ENCODE assay signal across 15 cellular contexts in the genomic region with DNA sequence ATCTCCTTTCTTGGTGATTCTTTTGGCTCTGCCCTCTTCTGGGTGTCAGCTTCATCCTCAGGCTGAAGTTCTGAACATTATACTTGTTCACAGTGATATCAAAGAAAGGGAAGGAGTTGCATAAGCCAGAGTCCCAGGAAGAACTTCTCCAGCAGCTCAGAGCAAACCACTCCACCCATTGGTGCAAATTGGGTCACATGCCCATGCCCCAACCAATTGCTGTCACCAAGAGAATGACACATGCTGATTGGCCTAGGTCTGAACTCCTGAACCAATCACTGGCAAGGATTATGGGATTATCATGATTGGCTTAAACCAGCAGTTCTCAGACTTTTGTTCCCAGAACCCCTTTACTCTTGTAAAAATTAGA.
DNase-seq lines count a peak whose midpoint lies in the region; ATAC-seq and TF ChIP-seq lines count a peak whose summit lies in the region.
"Had no signal": no experiment of that assay in that cellular context is flagged by ENCODE, and none has a peak within 500 bp of the region (broad histone marks: within the 10 kb centered on the region; RNA-seq: fewer than 3 reads in every experiment).

No MANE protein-coding gene starts in this region.

- peak; percentile 27 for ATAC-seq in esophagus mucosa
- ATAC-seq in GM19455 (IDR thresholded peaks at IDR 0.05; ENCODE audit: unreplicated experiment): no peak
- ATAC-seq: natural killer cell, Right ventricle myocardium inferior had no signal

- in situ Hi-C loops in SK-MEL-5 (cut with HindIII; ENCODE audit: low pct_unique_long_range_greater_than_20kb, low sequenced_read_pairs): no loop called here

- H3K4me3 ChIP-seq in AG10803 (ENCODE audit: low read length): no peak overlapping the region
- H3K4me3 ChIP-seq: esophagus squamous epithelium had no signal

- no peak for TF ChIP-seq CTCF in AG10803 (conservative IDR thresholded peaks at IDR 0.05; ENCODE audit: low read length)

- peak; percentile 6 for DNase-seq in AG10803 (ENCODE audit: low read depth)
- DNase-seq in H4 (ENCODE audit: low spot score): peak; percentile 37
- DNase-seq in SK-MEL-5 (ENCODE audit: low read depth, low spot score): peak; percentile 33
- DNase-seq in GF-D8 (lab: John Stamatoyannopoulos, UW): no peak
- no peak for DNase-seq in T-helper 9 cell
- DNase-seq: AML-193; Caco-2; esophagus squamous epithelium; kidney; natural killer cell; stimulated activated CD4-positive, alpha-beta T cell treated with anti-CD3 and anti-CD28 coated beads, Interleukin-2, amount 100 ng/mL, for 48 hours; T-helper 2 cell had no signal

Comparison
In these comparisons a context has a peak if more than half of its experiments do, and no peak if none do; other contexts are left out.
1. DNase-seq: peak in AG10803 (single experiment), H4 (single experiment) and SK-MEL-5 (single experiment); none in GF-D8 (single experiment) and T-helper 9 cell (single experiment).